1 cellular context compared by ENCODE assay signal in genomic region chr17:55531053-55531728, GRCh38.
TF ChIP-seq lines count a peak whose summit lies in the region.

No MANE protein-coding gene starts in this region.

TF ChIP-seq in K562, 482 proteins besides CTCF, POLR2A, EP300 and RAD21 (continued from another document):
- TF ChIP-seq TRIM25 (IDR thresholded peaks at IDR 0.05; ENCODE audit: borderline replicate concordance) (no peak), E2F6 (IDR thresholded peaks at IDR 0.05; ENCODE audit: borderline replicate concordance in 1 of 2, extremely low read depth in 1 of 2, insufficient read depth in 1 of 2, insufficient read length in 1 of 2, low read depth in 1 of 2, low read length in 1 of 2, poor library complexity in 1 of 2, severe bottlenecking in 1 of 2) (no peak), SRF (CRISPR knock-in tag; IDR thresholded peaks at IDR 0.05) (no peak), PREB (CRISPR knock-in tag; IDR thresholded peaks at IDR 0.05) (no peak), FOXM1 (IDR thresholded peaks at IDR 0.05; ENCODE audit: low read depth) (no peak), FOXM1 (CRISPR knock-in tag; IDR thresholded peaks at IDR 0.05; ENCODE audit: low read depth) (no peak), HMGXB4 (CRISPR knock-in tag; IDR thresholded peaks at IDR 0.05) (no peak)
